9 cellular contexts compared by ENCODE assay signal in genomic region chr10:45373003-45373782, GRCh38. TPM values are rescaled to one million over a fixed set of nuclear protein-coding genes. Genes with fewer than 3 reads are reported as not detected.
DNase-seq lines count a peak whose midpoint lies in the region; ATAC-seq and TF ChIP-seq lines count a peak whose summit lies in the region.
"Had no signal": no experiment of that assay in that cellular context is flagged by ENCODE, and none has a peak within 500 bp of the region (broad histone marks: within the 10 kb centered on the region; RNA-seq: fewer than 3 reads in every experiment).

No MANE protein-coding gene starts in this region.

- no peak overlapping the region for H3K14ac ChIP-seq in trophoblast cell (ENCODE audit: low read length)

- H4K91ac ChIP-seq in trophoblast cell (ENCODE audit: low read depth, low read length), result no peak overlapping the region

- H3K9me3 Mint-ChIP-seq in Caco-2 (ENCODE audit: unreplicated experiment) (no peaks in the 10 kb centered on the region), WTC11 (no peaks in the 10 kb centered on the region)

- H2BK120ac ChIP-seq in trophoblast cell (ENCODE audit: insufficient read depth, low read length, poor library complexity), result no peak overlapping the region

- H3K27me3 Mint-ChIP-seq in Caco-2 (ENCODE audit: insufficient read depth, unreplicated experiment) (peaks cover 42% of the 10 kb centered on the region), WTC11 (ENCODE audit: low read depth) (peaks cover 74% of the 10 kb centered on the region)

- no peaks in the 10 kb centered on the region for H3K36me3 Mint-ChIP-seq in Caco-2 (ENCODE audit: insufficient read depth, unreplicated experiment)
- H3K36me3 Mint-ChIP-seq in WTC11, result no peaks in the 10 kb centered on the region

- no peaks in the 10 kb centered on the region for H3K9me3 ChIP-seq in Caco-2
- H3K9me3 ChIP-seq in esophagus muscularis mucosa, result no peaks in the 10 kb centered on the region
- peaks cover 4% of the 10 kb centered on the region for H3K9me3 ChIP-seq in trophoblast cell (ENCODE audit: insufficient read depth, low read depth, low read length)

- peaks cover 9% of the 10 kb centered on the region for H3K4me1 ChIP-seq in Caco-2
- peaks cover 16 to 26% (median 23%) of the 10 kb centered on the region in 4 donors for H3K4me1 ChIP-seq in esophagus muscularis mucosa
- peaks cover 11 to 13% of the 10 kb centered on the region in 2 experiments for H3K4me1 ChIP-seq in trophoblast cell (ENCODE audit: control insufficient read depth in 1 of 2, insufficient read depth in 2 of 2, low read length in 2 of 2)

- peak overlapping the region; percentile 59 for H3K4me2 ChIP-seq in trophoblast cell (ENCODE audit: low read length)

- H2BK5ac ChIP-seq in trophoblast cell (ENCODE audit: low read depth, low read length, poor library complexity), result no peak overlapping the region

- H2AK5ac ChIP-seq in trophoblast cell (ENCODE audit: low read length), result no peak overlapping the region

- peak overlapping the region; percentile 21 for H3K4me3 ChIP-seq in Caco-2 (ENCODE audit: low read depth, low read length)
- peak overlapping the region; percentile 51 to 62 (median 54) for H3K4me3 ChIP-seq in esophagus muscularis mucosa
- H3K4me3 ChIP-seq in trophoblast cell (ENCODE audit: low read depth, low read length), result no peak overlapping the region

- H4K12ac ChIP-seq in trophoblast cell (ENCODE audit: low read depth, low read length), result no peak overlapping the region

- POLR2A ChIA-PET in Caco-2 (lab: Charles Lee) (no interaction called here), WTC11 (lab: Charles Lee) (no interaction called here)

- under 1% methylated on average over 9 of the region's 44 CpGs for WGBS in esophagus muscularis mucosa
- no CpG with 5 or more reads among the region's 44 CpGs for WGBS in trophoblast cell (ENCODE audit: extremely low coverage, insufficient coverage, insufficient read length)

- intact Hi-C loops in Caco-2 (cut with micrococcal nuclease; ENCODE audit: unreplicated experiment) (loop anchor here (5.0 to 10.0 kb wide), 2 partner anchors 121 to 368 kb away; partner anchors contain the start of gene ZNF22), esophagus muscularis mucosa (cut with DNase I) (no loop called here)

- H2BK12ac ChIP-seq in trophoblast cell (ENCODE audit: low read length), result no peak overlapping the region

- H3K18ac ChIP-seq in trophoblast cell (ENCODE audit: low read length), result no peak overlapping the region

- BruUV-seq in Caco-2 (replicated peaks; lab: Mats Ljungman, UMichigan), result no TSS peak

- peaks cover 13% of the 10 kb centered on the region for H3K27me3 ChIP-seq in Caco-2 (replicated peaks; ENCODE audit: control insufficient read depth, insufficient read depth, low read length)
- peaks cover 0 to 52% (median 12%) of the 10 kb centered on the region in 4 donors for H3K27me3 ChIP-seq in esophagus muscularis mucosa
- H3K27me3 ChIP-seq in trophoblast cell (ENCODE audit: insufficient read depth, low read length), result peaks cover 18% of the 10 kb centered on the region

- TF ChIP-seq POLR2A in esophagus muscularis mucosa (IDR thresholded peaks at IDR 0.05; ENCODE audit: low read depth), result no peak

- TF ChIP-seq CTCF in Caco-2 (IDR thresholded peaks at IDR 0.05; ENCODE audit: insufficient read depth in 1 of 2, low read depth in 1 of 2, low read length in 1 of 2, severe bottlenecking in 1 of 2, unreplicated experiment in 1 of 2), result no peak
- no peak for TF ChIP-seq CTCF in WTC11 (IDR thresholded peaks at IDR 0.05)
- TF ChIP-seq CTCF in esophagus muscularis mucosa (IDR thresholded peaks at IDR 0.05), result no peak

- CTCF ChIA-PET in Caco-2 (lab: Charles Lee), result no interaction called here
- CTCF ChIA-PET in WTC11 (lab: Charles Lee), result no interaction called here

- H3K27ac ChIP-seq in esophagus muscularis mucosa (replicated peaks in 1 of 4) (peak overlapping the region in 2 of 4 donors; percentile 45 to 58), trophoblast cell (ENCODE audit: low read depth, low read length) (no peak overlapping the region)

- H3K4me1 Mint-ChIP-seq in Caco-2 (ENCODE audit: low read depth, unreplicated experiment), result no peaks in the 10 kb centered on the region
- peaks cover 17% of the 10 kb centered on the region for H3K4me1 Mint-ChIP-seq in WTC11

- peak overlapping the region; percentile 39 for H2AFZ ChIP-seq in trophoblast cell (ENCODE audit: insufficient read depth, low read length, poor library complexity)

- no peaks in the 10 kb centered on the region for H3K79me1 ChIP-seq in trophoblast cell (ENCODE audit: low read length)

- DNase-seq in Caco-2 (peak in 1 of 2 experiments; percentile 30), WTC11 (ENCODE audit: low spot score) (peak; percentile 39), esophagus muscularis mucosa (ENCODE audit: extremely low spot score) (peak; percentile 90), trophoblast cell (no peak), GOT3 (lab: John Stamatoyannopoulos, UW) (no peak), glomerular visceral epithelial cell (ENCODE audit: extremely low spot score) (no peak)

- no peaks in the 10 kb centered on the region for H3K79me2 ChIP-seq in trophoblast cell (ENCODE audit: control insufficient read depth, insufficient read depth, low read length, poor library complexity)

- no peak for TF ChIP-seq EP300 in esophagus muscularis mucosa (IDR thresholded peaks at IDR 0.05)

- H3K27ac Mint-ChIP-seq in Caco-2 (ENCODE audit: unreplicated experiment) (no peak overlapping the region), WTC11 (no peak overlapping the region)

- no peaks in the 10 kb centered on the region for H3K36me3 ChIP-seq in Caco-2 (ENCODE audit: control insufficient read depth, insufficient read depth, low read length)
- H3K36me3 ChIP-seq in esophagus muscularis mucosa, result no peaks in the 10 kb centered on the region
- no peaks in the 10 kb centered on the region for H3K36me3 ChIP-seq in trophoblast cell (ENCODE audit: control insufficient read depth in 1 of 2, insufficient read depth in 2 of 2, low read length in 2 of 2)

- H4K8ac ChIP-seq in trophoblast cell (ENCODE audit: low read depth, low read length), result no peak overlapping the region

- ATAC-seq in GM19351 (IDR thresholded peaks at IDR 0.05; ENCODE audit: unreplicated experiment) (peak; percentile 39), HG03280 (IDR thresholded peaks at IDR 0.05; ENCODE audit: unreplicated experiment) (peak; percentile 34), WTC11 (peak; percentile 66)

- no peak overlapping the region for H3K23ac ChIP-seq in trophoblast cell (ENCODE audit: low read length)

- H3K4ac ChIP-seq in trophoblast cell (ENCODE audit: low read depth, low read length), result no peak overlapping the region

- H3K4me3 Mint-ChIP-seq in Caco-2 (ENCODE audit: unreplicated experiment), result peak overlapping the region; percentile 82
- H3K4me3 Mint-ChIP-seq in WTC11, result peak overlapping the region; percentile 82

- H3K9ac ChIP-seq in trophoblast cell (ENCODE audit: low read length), result no peak overlapping the region

TF ChIP-seq in WTC11, 78 proteins besides CTCF, POLR2A, EP300 and RAD21 (continues in another document):
- TF ChIP-seq, protein P1, sequence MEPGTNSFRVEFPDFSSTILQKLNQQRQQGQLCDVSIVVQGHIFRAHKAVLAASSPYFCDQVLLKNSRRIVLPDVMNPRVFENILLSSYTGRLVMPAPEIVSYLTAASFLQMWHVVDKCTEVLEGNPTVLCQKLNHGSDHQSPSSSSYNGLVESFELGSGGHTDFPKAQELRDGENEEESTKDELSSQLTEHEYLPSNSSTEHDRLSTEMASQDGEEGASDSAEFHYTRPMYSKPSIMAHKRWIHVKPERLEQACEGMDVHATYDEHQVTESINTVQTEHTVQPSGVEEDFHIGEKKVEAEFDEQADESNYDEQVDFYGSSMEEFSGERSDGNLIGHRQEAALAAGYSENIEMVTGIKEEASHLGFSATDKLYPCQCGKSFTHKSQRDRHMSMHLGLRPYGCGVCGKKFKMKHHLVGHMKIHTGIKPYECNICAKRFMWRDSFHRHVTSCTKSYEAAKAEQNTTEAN (CRISPR knock-in tag; IDR thresholded peaks at IDR 0.05), result no peak
- no peak for TF ChIP-seq STAT6 (CRISPR knock-in tag; conservative IDR thresholded peaks at IDR 0.05; ENCODE audit: low read depth)

RNA-seq across cellular contexts. Expression of gene ALOX5, which starts 0.8 kb away (rescaled TPM):
- total RNA-seq in Caco-2 (2022) (not detected in 2 replicates), WTC11 (2021) (3.4 to 4.9 TPM (median 4.4 TPM) in 3 replicates), esophagus muscularis mucosa (10 to 100 TPM; 14.2 to 48.5 (median 21.2) TPM)
- polyA plus RNA-seq in trophoblast cell (2013), result 0.78 and 0.99 TPM in 2 replicates
- total RNA-seq: fibroblast of villous mesenchyme had no signal

RNA-seq across cellular contexts. Expression of gene OR13A1, which starts 57.8 kb away (rescaled TPM):
- not detected in 2 replicates for total RNA-seq in Caco-2 (2022)
- 0.14 to 0.16 TPM (median 0.15 TPM) in 3 replicates for total RNA-seq in WTC11 (2021)
- total RNA-seq in esophagus muscularis mucosa, result not detected
- polyA plus RNA-seq in trophoblast cell (2013), result 0.03 and 0.04 TPM in 2 replicates
- total RNA-seq: fibroblast of villous mesenchyme had no signal

Comparison
In these comparisons a context has a peak if more than half of its experiments do, and no peak if none do; other contexts are left out.
1. DNase-seq: peak in WTC11 (single experiment) and esophagus muscularis mucosa (single experiment); none in trophoblast cell (0 of 2), GOT3 (single experiment) and glomerular visceral epithelial cell (single experiment).
2. Peak in every context shown above with its lines, with median percentiles within 50 percentile points of each other: ATAC-seq.